Comparison of ENCODE assay signal across 19 cellular contexts in the genomic region with DNA sequence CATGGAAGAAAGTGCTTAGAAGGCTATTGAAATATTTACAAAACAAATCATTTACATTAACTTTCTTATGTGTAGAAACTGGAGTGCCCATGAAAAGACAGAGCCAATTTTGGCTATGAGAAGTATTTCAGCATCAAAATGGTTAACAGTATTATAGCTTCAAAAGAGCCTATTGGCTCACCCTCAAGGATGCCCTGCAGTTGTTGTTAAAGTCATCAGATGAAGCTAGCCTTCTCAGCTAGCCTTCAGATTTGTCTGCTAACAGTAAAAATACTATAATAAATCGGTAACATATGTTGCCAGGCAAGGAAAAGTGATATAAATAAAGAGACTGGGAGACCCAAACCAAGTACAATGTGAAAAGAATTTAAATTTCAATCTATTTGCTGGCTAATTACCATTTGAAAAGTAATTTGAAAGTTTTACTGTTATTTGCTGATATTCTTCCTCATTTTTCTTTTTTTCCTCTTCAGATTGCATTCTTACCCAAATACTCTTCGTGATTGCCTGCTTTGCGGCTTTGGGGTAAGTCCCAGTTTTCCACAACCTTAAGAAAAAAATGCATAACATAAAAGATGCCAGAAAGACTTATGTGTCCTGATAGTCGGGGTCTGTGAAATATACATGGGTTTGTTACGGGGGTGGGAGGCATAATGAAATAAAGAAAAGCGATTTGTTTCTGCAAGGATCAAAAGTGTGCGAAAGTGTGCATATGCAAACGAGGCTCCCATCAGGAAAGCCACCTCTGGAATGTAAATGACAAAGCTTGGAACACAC.
DNase-seq lines count a peak whose midpoint lies in the region; ATAC-seq and TF ChIP-seq lines count a peak whose summit lies in the region.
"Had no signal": no experiment of that assay in that cellular context is flagged by ENCODE, and none has a peak within 500 bp of the region (broad histone marks: within the 10 kb centered on the region; RNA-seq: fewer than 3 reads in every experiment).

No MANE protein-coding gene starts in this region.

- H2AFZ ChIP-seq in neural progenitor cell (replicated peaks): peak overlapping the region; percentile 3

- H3K27me3 ChIP-seq in breast epithelium: no peaks in the 10 kb centered on the region
- H3K27me3 ChIP-seq in neural progenitor cell: no peaks in the 10 kb centered on the region
- H3K27me3 ChIP-seq: BLaER1 treated with 17β-estradiol and CSF1 and Interleukin-3, amounts not matched to agents 10 nM and 100 nM had no signal

- H3K27ac ChIP-seq in breast epithelium: peak overlapping the region in 1 of 2 donors; percentile 40
- no peak overlapping the region for H3K27ac ChIP-seq in neural progenitor cell
- H3K27ac ChIP-seq: BLaER1 treated with 17β-estradiol and CSF1 and Interleukin-3, amounts not matched to agents 10 nM and 100 nM had no signal

- H3K4me1 ChIP-seq in breast epithelium (no peaks in the 10 kb centered on the region), neural progenitor cell (peaks cover 13% of the 10 kb centered on the region)
- H3K4me1 ChIP-seq: BLaER1 treated with 17β-estradiol and CSF1 and Interleukin-3, amounts not matched to agents 10 nM and 100 nM had no signal

- ATAC-seq in GM18870 (IDR thresholded peaks at IDR 0.05; ENCODE audit: unreplicated experiment) (no peak), GM21576 (IDR thresholded peaks at IDR 0.05; ENCODE audit: unreplicated experiment) (no peak), left lobe of liver (no peak)
- ATAC-seq: left ventricle myocardium superior had no signal

- BruUV-seq in MCF 10A (replicated peaks; lab: Mats Ljungman, UMichigan): no TSS peak

- H3K36me3 ChIP-seq in breast epithelium: no peaks in the 10 kb centered on the region
- H3K36me3 ChIP-seq in neural progenitor cell: no peaks in the 10 kb centered on the region
- H3K36me3 ChIP-seq: BLaER1 treated with 17β-estradiol and CSF1 and Interleukin-3, amounts not matched to agents 10 nM and 100 nM had no signal

- POLR2A ChIA-PET in MCF 10A (lab: Yijun Ruan, JAX): interaction anchor here (0.8 to 1.3 kb wide), 3 partner anchors 8 to 10 kb away, joined by 3 to 4 read pairs (median 3); no protein-coding TSS in a partner anchor

- H3K9me3 ChIP-seq in breast epithelium (no peaks in the 10 kb centered on the region), neural progenitor cell (ENCODE audit: low read depth) (no peaks in the 10 kb centered on the region)
- H3K9me3 ChIP-seq: BLaER1 treated with 17β-estradiol and CSF1 and Interleukin-3, amounts not matched to agents 10 nM and 100 nM had no signal

- TF ChIP-seq POLR2A in breast epithelium (IDR thresholded peaks at IDR 0.05): no peak

- no peak overlapping the region for H3K9ac ChIP-seq in neural progenitor cell
- H3K9ac ChIP-seq: BLaER1 treated with 17β-estradiol and CSF1 and Interleukin-3, amounts not matched to agents 10 nM and 100 nM had no signal

- H4K20me1 ChIP-seq in neural progenitor cell (ENCODE audit: low read depth): no peaks in the 10 kb centered on the region
- H4K20me1 ChIP-seq: BLaER1 treated with 17β-estradiol and CSF1 and Interleukin-3, amounts not matched to agents 10 nM and 100 nM had no signal

- no peaks in the 10 kb centered on the region for H3F3A ChIP-seq in neural progenitor cell (ENCODE audit: low read depth)

- no peak for TF ChIP-seq CTCF in breast epithelium (IDR thresholded peaks at IDR 0.05)
- no peak for TF ChIP-seq CTCF in MCF 10A (IDR thresholded peaks at IDR 0.05; ENCODE audit: unreplicated experiment)
- no peak for TF ChIP-seq CTCF in fibroblast of mammary gland (conservative IDR thresholded peaks at IDR 0.05; ENCODE audit: control insufficient read depth, insufficient read depth, low read depth, low read length)
- no peak for TF ChIP-seq CTCF in neural progenitor cell (IDR thresholded peaks at IDR 0.05)

- H3K4me3 Mint-ChIP-seq in MCF 10A (ENCODE audit: unreplicated experiment) (no peak overlapping the region), neural progenitor cell (no peak overlapping the region)

- DNase-seq in breast epithelium (ENCODE audit: low spot score in 2 of 2) (no peak), MCF 10A (ENCODE audit: unreplicated experiment) (no peak), fibroblast of mammary gland (ENCODE audit: low read depth) (peak; percentile 42), neural progenitor cell (ENCODE audit: low spot score) (no peak), NCI-H1417 treated with DMSO at 0.1 percent for 48 hours (lab: John Stamatoyannopoulos, UW) (no peak), left lobe of liver (ENCODE audit: low spot score) (no peak)
- DNase-seq: 8988T; activated CD4-positive, alpha-beta T cell treated with anti-CD3 and anti-CD28 coated beads, Interleukin-2, amount 50 U/mL, for 4 hours; activated naive CD4-positive, alpha-beta T cell treated with anti-CD3 and anti-CD28 coated beads, Interleukin-2, amount 50 U/mL, for 16 hours; activated T-cell treated with anti-CD3 and anti-CD28 coated beads, Interleukin-2, amount 50 U/mL, for 1 hour; GF-D8; KG1; left ventricle myocardium superior; NCI-H1105 treated with DMSO at 0.1 percent for 48 hours; NCI-H226; T-helper 1 cell had no signal

- H3K36me3 Mint-ChIP-seq in MCF 10A (ENCODE audit: insufficient read depth, unreplicated experiment) (no peaks in the 10 kb centered on the region), neural progenitor cell (no peaks in the 10 kb centered on the region)

- CTCF ChIA-PET in MCF 10A (lab: Yijun Ruan, JAX): interaction anchor here (0.6 kb wide), 1 partner anchor 1047 kb away, joined by 3 read pairs; no protein-coding TSS in a partner anchor

- no peaks in the 10 kb centered on the region for H3K27me3 Mint-ChIP-seq in MCF 10A (ENCODE audit: insufficient read depth, unreplicated experiment)
- peaks cover 6% of the 10 kb centered on the region for H3K27me3 Mint-ChIP-seq in neural progenitor cell (ENCODE audit: insufficient read depth, low read depth)

- H3K27ac Mint-ChIP-seq in MCF 10A (ENCODE audit: low read depth, unreplicated experiment) (no peak overlapping the region), neural progenitor cell (peak overlapping the region; percentile 27)

- H3K9me3 Mint-ChIP-seq in MCF 10A (ENCODE audit: unreplicated experiment) (no peaks in the 10 kb centered on the region), neural progenitor cell (no peaks in the 10 kb centered on the region)

- intact Hi-C loops in breast epithelium (cut with DNase I; ENCODE audit: low total_unique reads): no loop called here
- intact Hi-C loops in MCF 10A (cut with micrococcal nuclease): no loop called here

- H3K79me2 ChIP-seq in neural progenitor cell (ENCODE audit: low read depth): no peaks in the 10 kb centered on the region

- H3K4me1 Mint-ChIP-seq in MCF 10A (ENCODE audit: insufficient read depth, unreplicated experiment): peaks cover 6% of the 10 kb centered on the region
- peaks cover 43% of the 10 kb centered on the region for H3K4me1 Mint-ChIP-seq in neural progenitor cell

- peak overlapping the region; percentile 8 for H3K4me2 ChIP-seq in neural progenitor cell
- H3K4me2 ChIP-seq: BLaER1 treated with 17β-estradiol and CSF1 and Interleukin-3, amounts not matched to agents 10 nM and 100 nM had no signal

- H3K4me3 ChIP-seq in breast epithelium (peak overlapping the region in 2 of 3 donors; percentile 7 to 35), fibroblast of mammary gland (ENCODE audit: control insufficient read depth, low read depth, low read length) (no peak overlapping the region), neural progenitor cell (no peak overlapping the region)
- H3K4me3 ChIP-seq: BLaER1 treated with 17β-estradiol and CSF1 and Interleukin-3, amounts not matched to agents 10 nM and 100 nM had no signal

Comparison
In these comparisons a context has a peak if more than half of its experiments do, and no peak if none do; other contexts are left out.
1. H3K4me3 ChIP-seq: peak in breast epithelium (2 of 3); none in fibroblast of mammary gland (single experiment) and neural progenitor cell (single experiment).